12 cellular contexts compared by ENCODE assay signal in genomic region chr17:38284654-38285174, GRCh38. TPM values are rescaled to one million over a fixed set of nuclear protein-coding genes. Genes with fewer than 3 reads are reported as not detected.
DNase-seq lines count a peak whose midpoint lies in the region; ATAC-seq, FAIRE-seq and TF ChIP-seq lines count a peak whose summit lies in the region.
"Not testable (repeated sequence)": the region's sequence is repeated elsewhere in the genome, so short reads cannot be mapped to it uniquely, and the experiment has no call there.
"Had no signal": no experiment of that assay in that cellular context is flagged by ENCODE, and none has a peak within 500 bp of the region (broad histone marks: within the 10 kb centered on the region; RNA-seq: fewer than 3 reads in every experiment).

No MANE protein-coding gene starts in this region.

- WGBS in IMR-90 (ENCODE audit: extremely low coverage in 2 of 2, insufficient read length in 1 of 2), 2 experiments: no CpG with 5 or more reads among the region's 3 CpGs
- WGBS in K562 (ENCODE audit: insufficient coverage, low coverage, missing lambda C conversion rate): no CpG with 5 or more reads among the region's 3 CpGs
- WGBS in esophagus squamous epithelium, 2 donors: 47 to 83% methylated on average over 2 to 3 of the region's 3 CpGs
- 64% methylated on average over 2 of the region's 3 CpGs; no CpG with 5 or more reads in 1 of the 2 donors for WGBS in gastroesophageal sphincter (ENCODE audit: low coverage in 1 of 2), 2 donors
- 42% methylated on average over 3 of the region's 3 CpGs for WGBS in right cardiac atrium

- BruUV-seq in IMR-90 (replicated peaks; lab: Mats Ljungman, UMichigan); K562 (replicated peaks; lab: Mats Ljungman, UMichigan): not testable (repeated sequence)

- not testable (repeated sequence) for H2BK120ac ChIP-seq in IMR-90 (ENCODE audit: low read depth, low read length)

- H3K23ac ChIP-seq in IMR-90 (ENCODE audit: low read depth, low read length): not testable (repeated sequence)

- not testable (repeated sequence) for H4K5ac ChIP-seq in IMR-90 (ENCODE audit: low read depth, low read length)

- H3K27me3 ChIP-seq in IMR-90 (ENCODE audit: control insufficient read depth, insufficient read depth, low read length); K562 (ENCODE audit: control insufficient read depth in 2 of 2, insufficient read depth in 2 of 2, low read length in 2 of 2); esophagus squamous epithelium; gastroesophageal sphincter; right cardiac atrium (ENCODE audit: control insufficient read depth, insufficient read depth): not testable (repeated sequence)

- not testable (repeated sequence) for H2AK5ac ChIP-seq in IMR-90 (ENCODE audit: low read depth, low read length)

- POLR2A ChIA-PET in IMR-90 (lab: Charles Lee; ENCODE audit: unreplicated experiment); K562 (lab: Yijun Ruan, JAX): not testable (repeated sequence)

- H3K4me3 ChIP-seq in IMR-90 (ENCODE audit: insufficient read depth, low read depth, low read length); K562; esophagus squamous epithelium; gastroesophageal sphincter; right cardiac atrium (ENCODE audit: low read length): not testable (repeated sequence)

- not testable (repeated sequence) for H3K27ac ChIP-seq in IMR-90 (ENCODE audit: insufficient read depth, low read length); K562 (ENCODE audit: extremely low read depth, low read depth, low read length); right cardiac atrium (ENCODE audit: low read length)
- H3K27ac ChIP-seq in esophagus squamous epithelium (peak overlapping the region in 3 of 4 donors; percentile 34 to 71 (median 71)), gastroesophageal sphincter (peak overlapping the region in 2 of 4 donors; percentile 12 to 31)

- H3K9ac ChIP-seq in IMR-90 (ENCODE audit: low read depth, low read length); K562 (ENCODE audit: insufficient read depth in 1 of 2, low read depth in 2 of 2, low read length in 2 of 2): not testable (repeated sequence)

- CTCF ChIA-PET in IMR-90 (lab: Yijun Ruan, JAX); K562 (lab: Yijun Ruan, JAX; ENCODE audit: low intra/inter-chr PET ratio): not testable (repeated sequence)

- H2AK9ac ChIP-seq in IMR-90 (replicated peaks; ENCODE audit: low read depth, low read length, poor library complexity): not testable (repeated sequence)

- not testable (repeated sequence) for DNase-seq in IMR-90; K562 (ENCODE audit: extremely low read depth in 1 of 4, low spot score in 3 of 4); esophagus squamous epithelium (lab: John Stamatoyannopoulos, UW); right cardiac atrium; type B pancreatic cell (ENCODE audit: extremely low spot score, unreplicated experiment)

- peak overlapping the region; percentile 78 to 81 (median 79) for H3K27ac Mint-ChIP-seq in nephron
- peak overlapping the region; percentile 70 for H3K27ac Mint-ChIP-seq in type B pancreatic cell

- H2BK20ac ChIP-seq in IMR-90 (ENCODE audit: low read depth, low read length): not testable (repeated sequence)

- not testable (repeated sequence) for ATAC-seq in IMR-90 (ENCODE audit: low read depth); K562
- peak; percentile 18 for ATAC-seq in gastroesophageal sphincter
- ATAC-seq in right cardiac atrium: peak; percentile 53 to 66

- not testable (repeated sequence) for H3K9me3 ChIP-seq in IMR-90 (ENCODE audit: control insufficient read depth, insufficient read depth, low read length); K562 (replicated peaks; ENCODE audit: control insufficient read depth, insufficient read depth, low read depth, low read length); esophagus squamous epithelium; gastroesophageal sphincter; right cardiac atrium (ENCODE audit: control insufficient read depth, low read length)

- in situ Hi-C loops in IMR-90 (cut with MboI; ENCODE audit: low sequenced_read_pairs): loop anchor here (25.0 kb wide), 1 partner anchor 647 kb away; the partner anchor contains the start of gene DDX52
- in situ Hi-C loops in K562 (cut with MboI): not testable (repeated sequence)

- intact Hi-C loops in IMR-90 (cut with micrococcal nuclease); K562 (cut with micrococcal nuclease); esophagus squamous epithelium (cut with DNase I); right cardiac atrium (cut with DNase I): not testable (repeated sequence)

- dilution Hi-C loops in IMR-90 (cut with HindIII; ENCODE audit: low sequenced_read_pairs, unreplicated experiment): not testable (repeated sequence)

- H3K27me3 Mint-ChIP-seq in nephron (ENCODE audit: low read depth); type B pancreatic cell: not testable (repeated sequence)

- peaks cover 22% of the 10 kb centered on the region for H3K4me1 Mint-ChIP-seq in nephron
- H3K4me1 Mint-ChIP-seq in type B pancreatic cell (ENCODE audit: unreplicated experiment): not testable (repeated sequence)

- not testable (repeated sequence) for H3K79me1 ChIP-seq in IMR-90 (ENCODE audit: low read depth in 1 of 2, low read length in 2 of 2)

- H2BK5ac ChIP-seq in IMR-90 (ENCODE audit: low read depth, low read length, poor library complexity, severe bottlenecking): not testable (repeated sequence)

- H3K36me3 ChIP-seq in IMR-90 (ENCODE audit: control insufficient read depth, insufficient read depth, low read length); K562 (ENCODE audit: control insufficient read depth, insufficient read depth, low read length); esophagus squamous epithelium; gastroesophageal sphincter: not testable (repeated sequence)

- not testable (repeated sequence) for TF ChIP-seq POLR2A in IMR-90 (IDR thresholded peaks at IDR 0.05; ENCODE audit: low read depth, low read length); K562 (conservative IDR thresholded peaks at IDR 0.05); esophagus squamous epithelium (IDR thresholded peaks at IDR 0.05); gastroesophageal sphincter (IDR thresholded peaks at IDR 0.05)

- not testable (repeated sequence) for FAIRE-seq in K562 (lab: Jason Lieb, UNC)

- TF ChIP-seq RAD21 in IMR-90 (IDR thresholded peaks at IDR 0.05; ENCODE audit: low read length); K562 (CRISPR knock-in tag; conservative IDR thresholded peaks at IDR 0.05 in 1 of 2, IDR thresholded peaks at IDR 0.05 in 1 of 2): not testable (repeated sequence)

- not testable (repeated sequence) for H3K18ac ChIP-seq in IMR-90 (ENCODE audit: low read depth, low read length)

- not testable (repeated sequence) for H3K4ac ChIP-seq in IMR-90 (ENCODE audit: low read depth, low read length)

- not testable (repeated sequence) for H4K20me1 ChIP-seq in IMR-90 (ENCODE audit: insufficient read depth, low read length); K562 (replicated peaks; ENCODE audit: control insufficient read depth, insufficient read depth, low read length)

- not testable (repeated sequence) for TF ChIP-seq CTCF in IMR-90 (conservative IDR thresholded peaks at IDR 0.05; ENCODE audit: low read depth, low read length); K562 (IDR thresholded peaks at IDR 0.05 in 2 of 3, conservative IDR thresholded peaks at IDR 0.05 in 1 of 3; ENCODE audit: insufficient read depth in 2 of 3, low read depth in 1 of 3, low read length in 3 of 3); esophagus squamous epithelium (IDR thresholded peaks at IDR 0.05); gastroesophageal sphincter (IDR thresholded peaks at IDR 0.05); nephron (IDR thresholded peaks at IDR 0.05; ENCODE audit: unreplicated experiment in 3 of 3); type B pancreatic cell (conservative IDR thresholded peaks at IDR 0.05)

- not testable (repeated sequence) for H3K4me3 Mint-ChIP-seq in nephron, type B pancreatic cell

- not testable (repeated sequence) for H3K79me2 ChIP-seq in K562 (ENCODE audit: control insufficient read depth, insufficient read depth, low read length)

- H3K9me3 Mint-ChIP-seq in nephron, type B pancreatic cell: not testable (repeated sequence)

- not testable (repeated sequence) for H2BK15ac ChIP-seq in IMR-90 (ENCODE audit: low read depth, low read length)

- H3K56ac ChIP-seq in IMR-90 (ENCODE audit: extremely low read depth, insufficient read depth, low read length): not testable (repeated sequence)

- not testable (repeated sequence) for H2AFZ ChIP-seq in IMR-90 (replicated peaks; ENCODE audit: low read length, poor library complexity); K562 (ENCODE audit: low read depth, low read length)

- not testable (repeated sequence) for H3K14ac ChIP-seq in IMR-90 (replicated peaks; ENCODE audit: low read depth, low read length)

- not testable (repeated sequence) for H3K36me3 Mint-ChIP-seq in nephron (ENCODE audit: low read depth); type B pancreatic cell

- H4K8ac ChIP-seq in IMR-90 (ENCODE audit: low read depth in 2 of 2, low read length in 2 of 2): not testable (repeated sequence)

- not testable (repeated sequence) for H3K4me2 ChIP-seq in IMR-90 (ENCODE audit: low read depth, low read length); K562 (ENCODE audit: insufficient read depth, low read length)

- H3K9me1 ChIP-seq in IMR-90 (ENCODE audit: insufficient read depth, low read length); K562 (ENCODE audit: control insufficient read depth, insufficient read depth, low read length): not testable (repeated sequence)

- TF ChIP-seq EP300 in K562 (IDR thresholded peaks at IDR 0.05; ENCODE audit: low read length); gastroesophageal sphincter (IDR thresholded peaks at IDR 0.05): not testable (repeated sequence)

- H4K91ac ChIP-seq in IMR-90 (ENCODE audit: insufficient read depth, low read depth, low read length): not testable (repeated sequence)

- H3K4me1 ChIP-seq in IMR-90 (ENCODE audit: control insufficient read depth, insufficient read depth, low read length); K562 (replicated peaks in 1 of 2; ENCODE audit: control insufficient read depth in 2 of 2, insufficient read depth in 2 of 2, low read length in 2 of 2); right cardiac atrium (ENCODE audit: control insufficient read depth, insufficient read depth, low read length): not testable (repeated sequence)
- H3K4me1 ChIP-seq in esophagus squamous epithelium (peaks cover 5 to 18% (median 6%) of the 10 kb centered on the region in 3 donors), gastroesophageal sphincter (peaks cover 0 to 11% (median 3%) of the 10 kb centered on the region in 3 donors)

RNA-seq across cellular contexts. Expression of gene MRPL45, which starts 12.3 kb away (rescaled TPM):
- total RNA-seq in IMR-90 (2012; rRNA removed) (44.2 and 46.8 TPM in 2 replicates), K562 (2014; rRNA removed) (64.5 and 66.1 TPM in 2 replicates), K562 (2014; rRNA removed; fragmentation: Illumina TruSeq; extraction: Trizol) (55.2 and 61.1 TPM in 2 replicates), K562 (2015; rRNA removed; fragmentation: Illumina TruSeq; extraction: Trizol) (45.5 and 48.4 TPM in 2 replicates), K562 (2021) (62.8 and 64.4 TPM in 2 replicates), esophagus squamous epithelium (10 to 100 TPM; 21.3 to 33.0 (median 29.9) TPM), gastroesophageal sphincter (10 to 100 TPM; 23.1 to 32.4 (median 28.7) TPM), right cardiac atrium (10 to 100 TPM; 25.3 to 36.2 (median 30.2) TPM), type B pancreatic cell (ENCODE audit: low replicate concordance) (37.3 and 47.1 TPM in 2 replicates)
- polyA plus RNA-seq in IMR-90 (2012; rRNA removed) (36.3 and 39.6 TPM in 2 replicates), K562 (2011; rRNA removed) (83.6 and 120 TPM in 2 replicates), K562 (2014; fragmentation: Illumina TruSeq; extraction: Trizol) (99.3 and 107 TPM in 2 replicates), K562 (2014; fragmentation: Nextera tagmentation; extraction: Ambion mirVana) (100 to 1,000 TPM; 209 to 228 TPM), K562 (2014; rRNA removed) (76.8 and 78.1 TPM in 2 replicates), right cardiac atrium (31.5 TPM)
- polyA plus RNA-seq in IMR-90 (2012; cell fraction: cytosol; rRNA removed): 15.4 and 41.7 TPM in 2 replicates
- 4.9 and 23.6 TPM in 2 replicates for polyA plus RNA-seq in IMR-90 (2012; cell fraction: nucleus; rRNA removed; ENCODE audit: low replicate concordance)
- total RNA-seq in K562 (2011; cell fraction: chromatin; rRNA removed; ENCODE audit: low replicate concordance): 16.8 and 20.5 TPM in 2 replicates
- total RNA-seq in K562 (2011; cell fraction: nucleolus; rRNA removed): 16.2 and 17.8 TPM in 2 replicates
- total RNA-seq in K562 (2011; cell fraction: nucleoplasm; rRNA removed): 19.4 and 25.2 TPM in 2 replicates
- 61.6 and 70.5 TPM in 2 replicates for polyA plus RNA-seq in K562 (2011; cell fraction: cytosol; rRNA removed)
- 24.5 and 28.4 TPM in 2 replicates for polyA plus RNA-seq in K562 (2011; cell fraction: nucleus; rRNA removed)
- 54.3 and 82.3 TPM in 2 replicates for polyA plus RNA-seq in K562 (2012)
- 83.4 and 106 TPM in 2 replicates for polyA minus RNA-seq in K562 (2011; rRNA and poly(A)+ RNA removed)
- 23.3 and 35.5 TPM in 2 replicates for polyA minus RNA-seq in K562 (2011; cell fraction: cytosol; rRNA and poly(A)+ RNA removed)
- polyA minus RNA-seq in K562 (2011; cell fraction: nucleus; rRNA and poly(A)+ RNA removed): 4.7 and 8.6 TPM in 2 replicates

RNA-seq across cellular contexts. Expression of gene GPR179, which starts 59.0 kb away (rescaled TPM):
- total RNA-seq in IMR-90 (2012; rRNA removed) (not detected in 2 replicates), K562 (2014; rRNA removed) (not detected in 2 replicates), K562 (2014; rRNA removed; fragmentation: Illumina TruSeq; extraction: Trizol) (not detected in 2 replicates), K562 (2015; rRNA removed; fragmentation: Illumina TruSeq; extraction: Trizol) (not detected in 2 replicates), K562 (2021) (not detected in 2 replicates), esophagus squamous epithelium (under 1 TPM in 1 of 4 donors, not detected in 3; under 0.01 TPM), gastroesophageal sphincter (under 1 TPM in 2 of 4 donors, not detected in 2; 0.08 to 0.13 TPM), right cardiac atrium (under 1 TPM in 1 of 4 donors, not detected in 3; 0.03 TPM), type B pancreatic cell (ENCODE audit: low replicate concordance) (0.14 and 0.59 TPM in 2 replicates)
- polyA plus RNA-seq in IMR-90 (2012; rRNA removed) (not detected in 2 replicates), K562 (2011; rRNA removed) (not detected in 2 replicates), K562 (2014; fragmentation: Illumina TruSeq; extraction: Trizol) (not detected in 2 replicates), K562 (2014; fragmentation: Nextera tagmentation; extraction: Ambion mirVana) (not detected), K562 (2014; rRNA removed) (not detected in 2 replicates), right cardiac atrium (0.07 TPM)
- polyA plus RNA-seq in IMR-90 (2012; cell fraction: cytosol; rRNA removed): under 0.01 and 0.01 TPM in 2 replicates
- polyA plus RNA-seq in IMR-90 (2012; cell fraction: nucleus; rRNA removed; ENCODE audit: low replicate concordance): 0.03 and 0.04 TPM in 2 replicates
- 0.05 TPM in 1 of 2 replicates, not detected in the other for total RNA-seq in K562 (2011; cell fraction: chromatin; rRNA removed; ENCODE audit: low replicate concordance)
- total RNA-seq in K562 (2011; cell fraction: nucleolus; rRNA removed): 0.53 TPM in 1 of 2 replicates, not detected in the other
- total RNA-seq in K562 (2011; cell fraction: nucleoplasm; rRNA removed): 0.07 TPM in 1 of 2 replicates, not detected in the other
- not detected in 2 replicates for polyA plus RNA-seq in K562 (2011; cell fraction: cytosol; rRNA removed)
- not detected in 2 replicates for polyA plus RNA-seq in K562 (2011; cell fraction: nucleus; rRNA removed)
- 0.01 and 0.04 TPM in 2 replicates for polyA plus RNA-seq in K562 (2012)
- not detected in 2 replicates for polyA minus RNA-seq in K562 (2011; rRNA and poly(A)+ RNA removed)
- not detected in 2 replicates for polyA minus RNA-seq in K562 (2011; cell fraction: cytosol; rRNA and poly(A)+ RNA removed)
- not detected in 2 replicates for polyA minus RNA-seq in K562 (2011; cell fraction: nucleus; rRNA and poly(A)+ RNA removed)
- total RNA-seq: CD4-positive, alpha-beta T cell; G401; M059J; SJCRH30 had no signal
- polyA plus RNA-seq: AG04450 had no signal
